In genomic region chr2:178238144-178238521, GRCh38 we compare ENCODE assay signal across 20 cellular contexts. TPM values are rescaled to one million over a fixed set of nuclear protein-coding genes. Genes with fewer than 3 reads are reported as not detected.
A peak's percentile ranks its signal among the peaks of the same experiment; 100 is the strongest.
DNase-seq lines count a peak whose midpoint lies in the region; ATAC-seq, FAIRE-seq and TF ChIP-seq lines count a peak whose summit lies in the region.
"Had no signal": no experiment of that assay in that cellular context is flagged by ENCODE, and none has a peak within 500 bp of the region (broad histone marks: within the 10 kb centered on the region; RNA-seq: fewer than 3 reads in every experiment).

No MANE protein-coding gene starts in this region.

- POLR2A ChIA-PET in endothelial cell of umbilical vein (lab: Charles Lee) = no interaction called here

- FAIRE-seq in endothelial cell of umbilical vein (lab: Jason Lieb, UNC) = peak; percentile 4
- FAIRE-seq: urothelium cell line had no signal

- H3K27me3 ChIP-seq in endothelial cell of umbilical vein (ENCODE audit: control insufficient read depth in 2 of 2, insufficient read depth in 2 of 2, low read length in 2 of 2) = no peaks in the 10 kb centered on the region
- H3K27me3 ChIP-seq: ovary had no signal

- H3K4me3 Mint-ChIP-seq in HFFc6 (peak overlapping the region; percentile 13), osteocyte (ENCODE audit: unreplicated experiment) (no peak overlapping the region), progenitor cell of endocrine pancreas (ENCODE audit: low read depth) (no peak overlapping the region)
- H3K4me3 Mint-ChIP-seq: activated CD4-positive, alpha-beta T cell treated with anti-CD3 and anti-CD28 coated beads, Interleukin-2, amount 10 ng/mL, durations not matched to agents 7 days and 5 days; endodermal cell had no signal

- H2AFZ ChIP-seq in endothelial cell of umbilical vein (ENCODE audit: low read depth, low read length) = no peak overlapping the region
- H2AFZ ChIP-seq: PC-9 had no signal

- no peaks in the 10 kb centered on the region for H3K36me3 ChIP-seq in endothelial cell of umbilical vein (ENCODE audit: control insufficient read depth in 2 of 2, extremely low read depth in 1 of 2, insufficient read depth in 2 of 2, low read length in 2 of 2)
- H3K36me3 ChIP-seq: HAP-1, ovary had no signal

- dilution Hi-C loops in endothelial cell of umbilical vein (cut with MboI; ENCODE audit: extremely low pct_ligation_motif_present, low sequenced_read_pairs) = no loop called here

- H3K27ac Mint-ChIP-seq in HFFc6 = peak overlapping the region; percentile 65
- H3K27ac Mint-ChIP-seq in osteocyte (ENCODE audit: unreplicated experiment) = peak overlapping the region; percentile 24
- no peak overlapping the region for H3K27ac Mint-ChIP-seq in progenitor cell of endocrine pancreas
- H3K27ac Mint-ChIP-seq: activated CD4-positive, alpha-beta T cell treated with anti-CD3 and anti-CD28 coated beads, Interleukin-2, amount 10 ng/mL, durations not matched to agents 7 days and 5 days; endodermal cell had no signal

- H3K9me3 Mint-ChIP-seq in HFFc6 (no peaks in the 10 kb centered on the region), osteocyte (ENCODE audit: unreplicated experiment) (no peaks in the 10 kb centered on the region), progenitor cell of endocrine pancreas (ENCODE audit: low read depth) (no peaks in the 10 kb centered on the region)
- H3K9me3 Mint-ChIP-seq: activated CD4-positive, alpha-beta T cell treated with anti-CD3 and anti-CD28 coated beads, Interleukin-2, amount 10 ng/mL, durations not matched to agents 7 days and 5 days; endodermal cell had no signal

- no peak for ATAC-seq in GM21737 (IDR thresholded peaks at IDR 0.05; ENCODE audit: unreplicated experiment)

- H3K79me2 ChIP-seq in endothelial cell of umbilical vein (ENCODE audit: control insufficient read depth, insufficient read depth, low read length) = no peaks in the 10 kb centered on the region

- H4K20me1 ChIP-seq in endothelial cell of umbilical vein (replicated peaks; ENCODE audit: control insufficient read depth, extremely low read depth, insufficient read depth, low read length) = no peaks in the 10 kb centered on the region

- H3K4me1 Mint-ChIP-seq in HFFc6 (ENCODE audit: low read depth) (peaks cover 56% of the 10 kb centered on the region), osteocyte (ENCODE audit: unreplicated experiment) (peaks cover 22% of the 10 kb centered on the region), progenitor cell of endocrine pancreas (ENCODE audit: low read depth) (peaks cover 4% of the 10 kb centered on the region)
- H3K4me1 Mint-ChIP-seq: activated CD4-positive, alpha-beta T cell treated with anti-CD3 and anti-CD28 coated beads, Interleukin-2, amount 10 ng/mL, durations not matched to agents 7 days and 5 days had no signal

- no peaks in the 10 kb centered on the region for H3K9me1 ChIP-seq in endothelial cell of umbilical vein (replicated peaks; ENCODE audit: control insufficient read depth, extremely low read depth, insufficient read depth, low read length)

- H3K27me3 Mint-ChIP-seq in HFFc6 (ENCODE audit: insufficient read depth) = no peaks in the 10 kb centered on the region
- no peaks in the 10 kb centered on the region for H3K27me3 Mint-ChIP-seq in osteocyte (ENCODE audit: unreplicated experiment)
- H3K27me3 Mint-ChIP-seq in progenitor cell of endocrine pancreas = no peaks in the 10 kb centered on the region

- no peak overlapping the region for H3K4me2 ChIP-seq in endothelial cell of umbilical vein (ENCODE audit: insufficient read depth, low read length)
- H3K4me2 ChIP-seq: PC-9 had no signal

- no peak overlapping the region for H3K4me3 ChIP-seq in endothelial cell of umbilical vein (replicated peaks in 1 of 3; ENCODE audit: insufficient read depth in 1 of 3, low read depth in 1 of 3, low read length in 3 of 3)
- H3K4me3 ChIP-seq: HAP-1, ovary, PC-9 had no signal

- no peak overlapping the region for H3K9ac ChIP-seq in endothelial cell of umbilical vein (replicated peaks; ENCODE audit: extremely low read depth, insufficient read depth, low read length)

- intact Hi-C loops in endothelial cell of umbilical vein (cut with micrococcal nuclease) = no loop called here

- TF ChIP-seq CTCF in HFFc6 (IDR thresholded peaks at IDR 0.05) (no peak), endothelial cell of umbilical vein (IDR thresholded peaks at IDR 0.05; ENCODE audit: extremely low read depth in 1 of 2, insufficient read depth in 1 of 2, low read depth in 1 of 2, low read length in 2 of 2) (no peak), osteocyte (IDR thresholded peaks at IDR 0.05) (no peak), progenitor cell of endocrine pancreas (IDR thresholded peaks at IDR 0.05; ENCODE audit: unreplicated experiment) (no peak)

- BruUV-seq in endothelial cell of umbilical vein (replicated peaks; lab: Mats Ljungman, UMichigan) = no TSS peak

- DNase-seq in HFFc6 (peak; percentile 32), RPMI7951 (ENCODE audit: low read depth) (peak; percentile 72), endothelial cell of umbilical vein (ENCODE audit: low read depth, low spot score) (no peak), osteocyte (ENCODE audit: extremely low spot score, unreplicated experiment) (no peak), NCI-H128 (lab: John Stamatoyannopoulos, UW; ENCODE audit: unreplicated experiment) (no peak), progenitor cell of endocrine pancreas (ENCODE audit: low spot score, unreplicated experiment) (no peak), NCI-H2029 (lab: John Stamatoyannopoulos, UW) (no peak)
- DNase-seq: activated CD4-positive, alpha-beta T cell treated with anti-CD3 and anti-CD28 coated beads, Interleukin-2, amount 10 ng/mL, durations not matched to agents 7 days and 5 days; activated CD8-positive, alpha-beta memory T cell treated with anti-CD3 and anti-CD28 coated beads, Interleukin-2, amount 50 U/mL, for 48 hours; activated gamma-delta T cell treated with Interleukin-2 at 50 U/mL for 16 hours; endodermal cell; KG1; NCI-H1092 treated with DMSO at 0.1 percent for 48 hours; NCI-H748 treated with DMSO at 0.1 percent for 48 hours; ovary; PC-9 had no signal

- no peaks in the 10 kb centered on the region for H3K9me3 ChIP-seq in endothelial cell of umbilical vein (replicated peaks; ENCODE audit: control insufficient read depth, insufficient read depth, low read length)
- H3K9me3 ChIP-seq: HAP-1, ovary had no signal

- H3K4me1 ChIP-seq in endothelial cell of umbilical vein (ENCODE audit: control insufficient read depth, extremely low read depth, insufficient read depth, low read length) = peaks cover 6% of the 10 kb centered on the region
- H3K4me1 ChIP-seq: HAP-1 had no signal

- H3K36me3 Mint-ChIP-seq in HFFc6 (ENCODE audit: low read depth) (no peaks in the 10 kb centered on the region), osteocyte (ENCODE audit: unreplicated experiment) (no peaks in the 10 kb centered on the region), progenitor cell of endocrine pancreas (ENCODE audit: insufficient read depth) (no peaks in the 10 kb centered on the region)

- no peak overlapping the region for H3K27ac ChIP-seq in endothelial cell of umbilical vein (ENCODE audit: insufficient read depth, low read depth, low read length)
- H3K27ac ChIP-seq: HL-60, ovary, PC-9 had no signal

- TF ChIP-seq POLR2A in endothelial cell of umbilical vein (IDR thresholded peaks at IDR 0.05; ENCODE audit: low read depth, low read length) = no peak

- CTCF ChIA-PET in endothelial cell of umbilical vein (lab: Charles Lee) = no interaction called here

TF ChIP-seq in endothelial cell of umbilical vein, 7 proteins besides CTCF, POLR2A, EP300 and RAD21:
- TF ChIP-seq MYC (IDR thresholded peaks at IDR 0.05; ENCODE audit: low read depth, low read length) = no peak
- no peak for TF ChIP-seq JUN (IDR thresholded peaks at IDR 0.05; ENCODE audit: borderline replicate concordance, insufficient read depth, insufficient read length, low read depth)
- TF ChIP-seq POLR2AphosphoS5 (IDR thresholded peaks at IDR 0.05; ENCODE audit: insufficient read depth, low read depth, low read length) = no peak
- no peak for TF ChIP-seq GATA2 (IDR thresholded peaks at IDR 0.05; ENCODE audit: insufficient read depth, insufficient read length, low read depth, low read length)
- TF ChIP-seq FOS (IDR thresholded peaks at IDR 0.05; ENCODE audit: borderline replicate concordance, insufficient read depth, low read length) = no peak
- TF ChIP-seq, protein P1, sequence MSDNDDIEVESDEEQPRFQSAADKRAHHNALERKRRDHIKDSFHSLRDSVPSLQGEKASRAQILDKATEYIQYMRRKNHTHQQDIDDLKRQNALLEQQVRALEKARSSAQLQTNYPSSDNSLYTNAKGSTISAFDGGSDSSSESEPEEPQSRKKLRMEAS (IDR thresholded peaks at IDR 0.05; ENCODE audit: insufficient read depth, insufficient read length) = no peak
- TF ChIP-seq EZH2 (IDR thresholded peaks at IDR 0.05; ENCODE audit: borderline replicate concordance, low read depth, low read length, severe bottlenecking) = no peak

RNA-seq across cellular contexts. Expression of gene OSBPL6, which starts 43.8 kb away (rescaled TPM):
- total RNA-seq in HFFc6 (2021; fragmentation: NEBNext Ultra II Directional; extraction: Animal tissue kit (Norgen Biotek cat#: 25700)) = 1 to 10 TPM; 2.4 to 7.5 (median 3.3) TPM
- 10.7 and 12.3 TPM in 2 replicates for total RNA-seq in RPMI7951 (2014; rRNA removed; shearing (Covaris generic))
- total RNA-seq in endothelial cell of umbilical vein (2.3 TPM in 2 replicates), osteocyte (3.7 and 3.9 TPM in 2 replicates), progenitor cell of endocrine pancreas (2.0 and 2.4 TPM in 2 replicates)
- polyA plus RNA-seq in endothelial cell of umbilical vein = 1.5 and 1.6 TPM in 2 replicates
- 2.3 and 2.4 TPM in 2 replicates for polyA plus RNA-seq in endothelial cell of umbilical vein (2011; cell fraction: cytosol; rRNA removed)
- polyA plus RNA-seq in endothelial cell of umbilical vein (2011; cell fraction: nucleus; rRNA removed) = 4.2 and 5.1 TPM in 2 replicates
- polyA plus RNA-seq in endothelial cell of umbilical vein (2012) = 6.1 and 6.7 TPM in 2 replicates
- 2.8 and 3.1 TPM in 2 replicates for polyA minus RNA-seq in endothelial cell of umbilical vein
- 2.0 TPM for polyA minus RNA-seq in endothelial cell of umbilical vein (2011; cell fraction: cytosol; rRNA and poly(A)+ RNA removed)
- 7.1 and 10.0 TPM in 2 replicates for polyA minus RNA-seq in endothelial cell of umbilical vein (2011; cell fraction: nucleus; rRNA and poly(A)+ RNA removed)

Comparison
In these comparisons a context has a peak if more than half of its experiments do, and no peak if none do; other contexts are left out.
1. DNase-seq: peak in HFFc6 (single experiment) and RPMI7951 (single experiment); none in endothelial cell of umbilical vein (single experiment), osteocyte (single experiment), NCI-H128 (single experiment), progenitor cell of endocrine pancreas (single experiment) and NCI-H2029 (single experiment).